In genomic region chr2:53632714-53633113, GRCh38 we compare ENCODE assay signal across 14 cellular contexts.
DNase-seq lines count a peak whose midpoint lies in the region; ATAC-seq and TF ChIP-seq lines count a peak whose summit lies in the region.
"Had no signal": no experiment of that assay in that cellular context is flagged by ENCODE, and none has a peak within 500 bp of the region (broad histone marks: within the 10 kb centered on the region; RNA-seq: fewer than 3 reads in every experiment).

No MANE protein-coding gene starts in this region.

- peaks cover 3% of the 10 kb centered on the region for H3K9me3 Mint-ChIP-seq in chondrocyte (ENCODE audit: low read depth)
- H3K9me3 Mint-ChIP-seq: activated CD4-positive, alpha-beta T cell treated with anti-CD3 and anti-CD28 coated beads, Interleukin-2, amount 10 ng/mL, durations not matched to agents 24 days and 14 days had no signal

- H3K27me3 Mint-ChIP-seq in chondrocyte (ENCODE audit: low read depth) = no peaks in the 10 kb centered on the region

- peak overlapping the region; percentile 14 for H3K4me3 Mint-ChIP-seq in chondrocyte (ENCODE audit: unreplicated experiment)
- H3K4me3 Mint-ChIP-seq: activated CD4-positive, alpha-beta T cell treated with anti-CD3 and anti-CD28 coated beads, Interleukin-2, amount 10 ng/mL, durations not matched to agents 24 days and 14 days; immature natural killer cell had no signal

- DNase-seq in GM04503 (ENCODE audit: low read depth) (peak; percentile 19), OCI-M1 (lab: John Stamatoyannopoulos, UW) (peak; percentile 11), chondrocyte (ENCODE audit: low spot score) (no peak), sciatic nerve (ENCODE audit: low spot score) (no peak), foreskin melanocyte (no peak)
- DNase-seq in activated CD4-positive, alpha-beta T cell treated with anti-CD3 and anti-CD28 coated beads, Interleukin-2, amount 50 U/mL, for 4 hours = no peak
- DNase-seq in central memory CD4-positive, alpha-beta T cell = no peak
- DNase-seq: activated CD4-positive, alpha-beta T cell treated with anti-CD3 and anti-CD28 coated beads, Interleukin-2, amount 10 ng/mL, durations not matched to agents 24 days and 14 days; caudate nucleus; DND-41; esophagus squamous epithelium; immature natural killer cell; NCI-H82; T-helper 1 cell had no signal

- intact Hi-C loops in sciatic nerve (cut with DNase I) = no loop called here

- ATAC-seq in sciatic nerve = peak; percentile 32

- H3K27ac Mint-ChIP-seq in chondrocyte (ENCODE audit: unreplicated experiment) = peak overlapping the region; percentile 82
- H3K27ac Mint-ChIP-seq: activated CD4-positive, alpha-beta T cell treated with anti-CD3 and anti-CD28 coated beads, Interleukin-2, amount 10 ng/mL, durations not matched to agents 24 days and 14 days; immature natural killer cell had no signal

- no peaks in the 10 kb centered on the region for H3K36me3 Mint-ChIP-seq in chondrocyte (ENCODE audit: low read depth)
- H3K36me3 Mint-ChIP-seq: immature natural killer cell had no signal

- TF ChIP-seq CTCF in chondrocyte (IDR thresholded peaks at IDR 0.05) = no peak

- H3K4me1 Mint-ChIP-seq in chondrocyte (ENCODE audit: low read depth) = peaks cover 76% of the 10 kb centered on the region
- H3K4me1 Mint-ChIP-seq: activated CD4-positive, alpha-beta T cell treated with anti-CD3 and anti-CD28 coated beads, Interleukin-2, amount 10 ng/mL, durations not matched to agents 24 days and 14 days; immature natural killer cell had no signal

Comparison
In these comparisons a context has a peak if more than half of its experiments do, and no peak if none do; other contexts are left out.
1. DNase-seq: peak in GM04503 (single experiment) and OCI-M1 (single experiment); none in chondrocyte (single experiment), sciatic nerve (single experiment), foreskin melanocyte (single experiment), activated CD4-positive, alpha-beta T cell treated with anti-CD3 and anti-CD28 coated beads, Interleukin-2, amount 50 U/mL, for 4 hours (0 of 2) and central memory CD4-positive, alpha-beta T cell (single experiment).